In genomic region chr5:178130576-178131445, GRCh38 we compare ENCODE assay signal across 8 cellular contexts. TPM values are rescaled to one million over a fixed set of nuclear protein-coding genes. Genes with fewer than 3 reads are reported as not detected.
A peak's percentile ranks its signal among the peaks of the same experiment; 100 is the strongest.
DNase-seq lines count a peak whose midpoint lies in the region; ATAC-seq and TF ChIP-seq lines count a peak whose summit lies in the region.

Gene RMND5B, plus strand, starts transcription at chr5:178131014. Its CDS starts 7,106 bp downstream, at chr5:178138120.

- H3K27ac ChIP-seq in RWPE2 (ENCODE audit: poor library complexity, severe bottlenecking) (peak within 1 kb of the TSS; percentile 63), fibroblast of lung (ENCODE audit: insufficient read depth, low read length) (peak within 1 kb of the TSS; percentile 47)
- H3K27ac ChIP-seq in naive thymus-derived CD4-positive, alpha-beta T cell (ENCODE audit: low read depth, low read length): peak within 1 kb of the TSS; percentile 84

- peaks cover 5% of the 10 kb centered on the region for H3K79me2 ChIP-seq in fibroblast of lung (ENCODE audit: control insufficient read depth, insufficient read depth, low read length)

- peak within 1 kb of the TSS; percentile 62 for H2AFZ ChIP-seq in fibroblast of lung (ENCODE audit: low read length)

- ATAC-seq in GM21619 (IDR thresholded peaks at IDR 0.05; ENCODE audit: unreplicated experiment): peak; percentile 80
- ATAC-seq in RWPE2 (ENCODE audit: low read depth): peak; percentile 86
- peak; percentile 93 for ATAC-seq in activated T-helper 17 cell treated with anti-CD3 and anti-CD28 coated beads, Interleukin-2, amount 50 U/mL, for 72 hours (replicated peaks)
- peak; percentile 94 for ATAC-seq in naive thymus-derived CD4-positive, alpha-beta T cell

- H3K9me3 ChIP-seq in RWPE2 (ENCODE audit: severe bottlenecking) (no peaks in the 10 kb centered on the region), fibroblast of lung (ENCODE audit: control insufficient read depth, insufficient read depth, low read depth, low read length) (no peaks in the 10 kb centered on the region)
- no peaks in the 10 kb centered on the region for H3K9me3 ChIP-seq in naive thymus-derived CD4-positive, alpha-beta T cell (ENCODE audit: control insufficient read depth in 2 of 3, low read length in 3 of 3)

- CTCF ChIA-PET in naive thymus-derived CD4-positive, alpha-beta T cell (lab: Charles Lee): interaction anchor here (1.0 to 1.3 kb wide), 2 partner anchors 14 to 56 kb away, joined by 3 read pairs; no protein-coding TSS in a partner anchor

- no peaks in the 10 kb centered on the region for H3K27me3 Mint-ChIP-seq in activated T-helper 17 cell treated with anti-CD3 and anti-CD28 coated beads, Interleukin-2, amount 50 U/mL, for 72 hours
- H3K27me3 Mint-ChIP-seq in naive thymus-derived CD4-positive, alpha-beta T cell: peaks cover 0 to 4% (median 0%) of the 10 kb centered on the region in 5 donors

- peaks cover 39% of the 10 kb centered on the region for H3K36me3 Mint-ChIP-seq in activated T-helper 17 cell treated with anti-CD3 and anti-CD28 coated beads, Interleukin-2, amount 50 U/mL, for 72 hours (ENCODE audit: low read depth)
- H3K36me3 Mint-ChIP-seq in naive thymus-derived CD4-positive, alpha-beta T cell: peaks cover 0 to 14% (median 4%) of the 10 kb centered on the region in 5 donors

- H3K4me3 ChIP-seq in Jurkat, Clone E6-1 (ENCODE audit: low read length): peak within 1 kb of the TSS; percentile 76
- H3K4me3 ChIP-seq in RWPE2 (ENCODE audit: severe bottlenecking): peak within 1 kb of the TSS; percentile 70
- peak within 1 kb of the TSS; percentile 73 to 91 (median 88) for H3K4me3 ChIP-seq in fibroblast of lung (replicated peaks in 1 of 4; ENCODE audit: control extremely low read depth in 1 of 4, insufficient read depth in 1 of 4, low read depth in 3 of 4, low read length in 4 of 4)
- peak within 1 kb of the TSS; percentile 71 for H3K4me3 ChIP-seq in naive thymus-derived CD4-positive, alpha-beta T cell (ENCODE audit: low read length)

- H3K4me1 ChIP-seq in RWPE2 (ENCODE audit: insufficient read depth, poor library complexity, severe bottlenecking) (no peaks in the 10 kb centered on the region), fibroblast of lung (ENCODE audit: control insufficient read depth, extremely low read depth, insufficient read depth, low read length) (peaks cover 2% of the 10 kb centered on the region)
- H3K4me1 ChIP-seq in naive thymus-derived CD4-positive, alpha-beta T cell (ENCODE audit: control insufficient read depth in 2 of 2, insufficient read depth in 2 of 2, low read length in 2 of 2): peaks cover 5 to 8% of the 10 kb centered on the region in 2 donors

- DNase-seq in DMS79 treated with DMSO at 0.1 percent for 48 hours (lab: John Stamatoyannopoulos, UW) (peak; percentile 42), RWPE2 (ENCODE audit: low spot score) (no peak), fibroblast of lung (ENCODE audit: low read depth in 2 of 2) (peak; percentile 64 to 74)
- DNase-seq in Jurkat, Clone E6-1 (ENCODE audit: low read depth, low spot score): peak; percentile 47
- DNase-seq in naive thymus-derived CD4-positive, alpha-beta T cell: peak; percentile 72 to 91 (median 79)
- peak; percentile 63 to 78 (median 70) for DNase-seq in stimulated activated naive CD4-positive, alpha-beta T cell (lab: John Stamatoyannopoulos, UW)

- peak within 1 kb of the TSS; percentile 99 for H3K4me2 ChIP-seq in fibroblast of lung (ENCODE audit: extremely low read depth, insufficient read depth, low read length)

- peaks cover 8% of the 10 kb centered on the region for H3K4me1 Mint-ChIP-seq in activated T-helper 17 cell treated with anti-CD3 and anti-CD28 coated beads, Interleukin-2, amount 50 U/mL, for 72 hours
- H3K4me1 Mint-ChIP-seq in naive thymus-derived CD4-positive, alpha-beta T cell: peaks cover 16 to 39% (median 27%) of the 10 kb centered on the region in 7 donors

- POLR2A ChIA-PET in naive thymus-derived CD4-positive, alpha-beta T cell (lab: Charles Lee): interaction anchor here (1.2 to 3.6 kb wide), 4 partner anchors 10 to 729 kb away, joined by 4 to 16 read pairs (median 10); partner anchors contain the start of genes NHP2 and ZNF354B

- H3K36me3 ChIP-seq in RWPE2 (ENCODE audit: low read depth) (peaks cover 22% of the 10 kb centered on the region), fibroblast of lung (ENCODE audit: control insufficient read depth, insufficient read depth, low read length) (no peaks in the 10 kb centered on the region)
- H3K36me3 ChIP-seq in naive thymus-derived CD4-positive, alpha-beta T cell (ENCODE audit: control insufficient read depth in 2 of 3, insufficient read depth in 3 of 3, low read length in 3 of 3): peaks cover 0 to 16% (median 0%) of the 10 kb centered on the region in 3 experiments

- H3K9me3 Mint-ChIP-seq in activated T-helper 17 cell treated with anti-CD3 and anti-CD28 coated beads, Interleukin-2, amount 50 U/mL, for 72 hours: no peaks in the 10 kb centered on the region
- H3K9me3 Mint-ChIP-seq in naive thymus-derived CD4-positive, alpha-beta T cell: no peaks in the 10 kb centered on the region

- H3K27me3 ChIP-seq in RWPE2 (ENCODE audit: insufficient read depth, poor library complexity, severe bottlenecking) (no peaks in the 10 kb centered on the region), fibroblast of lung (ENCODE audit: control insufficient read depth, insufficient read depth, low read length) (no peaks in the 10 kb centered on the region)
- H3K27me3 ChIP-seq in naive thymus-derived CD4-positive, alpha-beta T cell (ENCODE audit: control insufficient read depth in 2 of 2, insufficient read depth in 2 of 2, low read length in 2 of 2): no peaks in the 10 kb centered on the region

- peak within 1 kb of the TSS; percentile 77 for H3K9ac ChIP-seq in fibroblast of lung (ENCODE audit: insufficient read depth, low read length)

- peak within 1 kb of the TSS; percentile 70 for H3K27ac Mint-ChIP-seq in activated T-helper 17 cell treated with anti-CD3 and anti-CD28 coated beads, Interleukin-2, amount 50 U/mL, for 72 hours
- H3K27ac Mint-ChIP-seq in naive thymus-derived CD4-positive, alpha-beta T cell: peak within 1 kb of the TSS; percentile 51 to 97 (median 93)

- no peak for TF ChIP-seq CTCF in RWPE2 (IDR thresholded peaks at IDR 0.05; ENCODE audit: poor library complexity, severe bottlenecking)
- no peak for TF ChIP-seq CTCF in fibroblast of lung (conservative IDR thresholded peaks at IDR 0.05 in 1 of 2, IDR thresholded peaks at IDR 0.05 in 1 of 2; ENCODE audit: low read depth in 1 of 2, low read length in 2 of 2)

- H4K20me1 ChIP-seq in fibroblast of lung (ENCODE audit: control insufficient read depth, extremely low read depth, insufficient read depth, low read length): no peaks in the 10 kb centered on the region

- peak within 1 kb of the TSS; percentile 80 for H3K4me3 Mint-ChIP-seq in activated T-helper 17 cell treated with anti-CD3 and anti-CD28 coated beads, Interleukin-2, amount 50 U/mL, for 72 hours
- peak within 1 kb of the TSS; percentile 75 to 95 (median 86) for H3K4me3 Mint-ChIP-seq in naive thymus-derived CD4-positive, alpha-beta T cell

- intact Hi-C loops in naive thymus-derived CD4-positive, alpha-beta T cell (cut with micrococcal nuclease): loop anchor here (1.0 to 5.0 kb wide), 7 partner anchors 10 to 76 kb away; partner anchors contain the start of genes HNRNPAB (in 1 of the 2), N4BP3 (in 1 of the 2) and NHP2 (in 1 of the 2)

RNA-seq across cellular contexts. Expression of gene RMND5B, which starts in this region (rescaled TPM):
- polyA plus RNA-seq in Jurkat, Clone E6-1 (2012; ENCODE audit: insufficient read depth, insufficient read length): 28.0 TPM
- total RNA-seq in activated T-helper 17 cell treated with anti-CD3 and anti-CD28 coated beads, Interleukin-2, amount 50 U/mL, for 72 hours: 10 to 100 TPM; 15.9 to 24.5 TPM
- total RNA-seq in fibroblast of lung: 22.3 and 23.4 TPM in 2 replicates
- 22.1 and 22.5 TPM in 2 replicates for polyA plus RNA-seq in fibroblast of lung
- polyA plus RNA-seq in fibroblast of lung (2012): 19.4 and 22.9 TPM in 2 replicates
- polyA minus RNA-seq in fibroblast of lung (ENCODE audit: low replicate concordance): 38.1 and 51.7 TPM in 2 replicates
- 10 to 100 TPM; 21.0 to 42.7 (median 23.3) TPM for total RNA-seq in naive thymus-derived CD4-positive, alpha-beta T cell
- polyA plus RNA-seq in naive thymus-derived CD4-positive, alpha-beta T cell: 10 to 100 TPM; 41.8 to 56.8 TPM
